ENCODE assay signal across 8 cellular contexts in the genomic region with DNA sequence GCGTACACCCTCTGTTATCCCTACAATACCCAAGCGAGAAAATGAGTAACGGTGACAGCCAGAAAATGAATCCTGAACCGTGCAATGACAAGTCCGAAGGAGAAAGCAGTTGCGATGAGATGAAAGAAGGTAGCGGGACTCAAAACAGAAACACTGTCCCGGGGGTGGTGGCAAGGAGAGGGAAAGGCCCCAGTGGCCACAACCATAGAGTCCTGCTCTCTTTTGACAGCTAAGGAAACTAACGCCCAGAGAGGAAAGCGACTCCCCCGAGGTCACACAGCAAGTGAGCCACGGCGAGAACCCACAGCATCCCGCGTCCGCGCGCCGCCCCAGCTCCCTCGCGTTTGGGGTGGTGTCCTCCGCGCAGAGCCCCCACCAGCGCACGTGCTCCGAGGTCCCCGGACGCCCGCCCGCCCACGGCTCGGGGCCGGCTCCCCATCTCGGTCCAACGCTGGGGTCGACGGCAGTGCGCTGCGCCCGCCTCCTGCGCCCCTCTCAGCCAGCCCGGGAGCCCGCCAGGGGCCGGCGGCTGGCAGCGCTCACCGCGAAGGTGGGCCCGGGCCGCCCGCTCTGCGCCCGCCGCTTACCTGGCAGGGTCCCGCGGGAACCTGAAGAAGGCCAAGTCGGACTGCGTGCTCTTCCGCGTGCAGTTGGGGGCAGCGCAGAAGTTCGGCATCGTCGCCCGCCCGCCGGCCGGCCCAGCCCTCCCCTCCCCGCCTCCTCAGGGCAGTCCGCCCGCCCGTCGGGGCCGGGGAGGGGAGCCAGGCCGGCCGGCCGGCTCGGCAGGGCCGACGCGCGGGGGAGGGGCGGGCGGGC. TPM values are rescaled to one million over a fixed set of nuclear protein-coding genes. Genes with fewer than 3 reads are reported as not detected.
DNase-seq lines count a peak whose midpoint lies in the region; ATAC-seq and TF ChIP-seq lines count a peak whose summit lies in the region.

No MANE protein-coding gene starts in this region.

- CTCF ChIA-PET in activated B cell treated with CpG ODN at 0.5 μM for 24 hours (lab: Charles Lee): no interaction called here

- peak; percentile 10 for DNase-seq in AG10803 (ENCODE audit: low read depth)
- peak; percentile 20 for DNase-seq in HK-2 (ENCODE audit: unreplicated experiment)
- no peak for DNase-seq in activated B cell treated with CpG ODN at 0.5 μM for 24 hours
- peak; percentile 25 for DNase-seq in cerebellar cortex (ENCODE audit: low spot score)
- DNase-seq in lower leg skin (ENCODE audit: low spot score in 2 of 2): no peak
- peak; percentile 22 to 52 (median 34) for DNase-seq in stimulated activated CD4-positive, alpha-beta T cell treated with anti-CD3 and anti-CD28 coated beads, TNF-alpha, amount 100 ng/mL, for 24 hours (ENCODE audit: low read depth in 3 of 3)

- H3K27me3 Mint-ChIP-seq in activated B cell treated with CpG ODN at 0.5 μM for 24 hours: no peaks in the 10 kb centered on the region

- no peak for TF ChIP-seq POLR2A in lower leg skin (IDR thresholded peaks at IDR 0.05)

- intact Hi-C loops in activated B cell treated with CpG ODN at 0.5 μM for 24 hours (cut with micrococcal nuclease): loop anchor here (2.0 to 5.0 kb wide), 2 partner anchors 292 to 488 kb away; no protein-coding TSS in a partner anchor
- intact Hi-C loops in lower leg skin (cut with DNase I; ENCODE audit: low total_unique reads): loop anchor here (5.0 kb wide), 2 partner anchors 62 to 1867 kb away; no protein-coding TSS in a partner anchor

- H3K27ac Mint-ChIP-seq in activated B cell treated with CpG ODN at 0.5 μM for 24 hours: peak overlapping the region; percentile 88

- 0% methylated on average over 10 to 33 of the region's 84 CpGs for WGBS in lower leg skin, 2 donors

- H3K4me1 Mint-ChIP-seq in activated B cell treated with CpG ODN at 0.5 μM for 24 hours: peaks cover 67% of the 10 kb centered on the region

- TF ChIP-seq CTCF in AG10803 (conservative IDR thresholded peaks at IDR 0.05; ENCODE audit: low read length) (no peak), activated B cell treated with CpG ODN at 0.5 μM for 24 hours (IDR thresholded peaks at IDR 0.05) (no peak), lower leg skin (IDR thresholded peaks at IDR 0.05) (no peak)

- H3K4me3 Mint-ChIP-seq in activated B cell treated with CpG ODN at 0.5 μM for 24 hours: peak overlapping the region; percentile 93

- ATAC-seq in GM19328 (IDR thresholded peaks at IDR 0.05; ENCODE audit: unreplicated experiment) (peak; percentile 10), activated B cell treated with CpG ODN at 0.5 μM for 24 hours (ENCODE audit: low read depth) (peak; percentile 54), HG03095 (IDR thresholded peaks at IDR 0.05; ENCODE audit: unreplicated experiment) (no peak)

- H3K36me3 Mint-ChIP-seq in activated B cell treated with CpG ODN at 0.5 μM for 24 hours (ENCODE audit: low read depth): peaks cover 7% of the 10 kb centered on the region

- H3K4me3 ChIP-seq in AG10803 (ENCODE audit: low read length): peak overlapping the region; percentile 89
- H3K4me3 ChIP-seq in lower leg skin (ENCODE audit: low read depth, poor library complexity, severe bottlenecking): peak overlapping the region; percentile 95

- POLR2A ChIA-PET in activated B cell treated with CpG ODN at 0.5 μM for 24 hours (lab: Charles Lee): no interaction called here

- no peaks in the 10 kb centered on the region for H3K9me3 Mint-ChIP-seq in activated B cell treated with CpG ODN at 0.5 μM for 24 hours

RNA-seq across cellular contexts. Expression of a gene that starts 0.6 kb away (rescaled TPM):
- total RNA-seq in activated B cell treated with CpG ODN at 0.5 μM for 24 hours (56.5 and 60.2 TPM in 2 replicates), lower leg skin (10 to 100 TPM; 15.6 to 25.4 (median 22.3) TPM)

RNA-seq across cellular contexts. Expression of a gene that starts 0.8 kb away (rescaled TPM):
- 2.6 and 3.0 TPM in 2 replicates for total RNA-seq in activated B cell treated with CpG ODN at 0.5 μM for 24 hours
- total RNA-seq in lower leg skin: 1 to 10 TPM in 1 of 4 donors, under 1 TPM in 3; 0.42 to 1.5 (median 0.98) TPM

Comparison
In these comparisons a context has a peak if more than half of its experiments do, and no peak if none do; other contexts are left out.
1. DNase-seq: peak in AG10803 (single experiment), HK-2 (single experiment), cerebellar cortex (single experiment) and stimulated activated CD4-positive, alpha-beta T cell treated with anti-CD3 and anti-CD28 coated beads, TNF-alpha, amount 100 ng/mL, for 24 hours (3 of 3); none in activated B cell treated with CpG ODN at 0.5 μM for 24 hours (single experiment) and lower leg skin (0 of 2).